13 cellular contexts compared by ENCODE assay signal in the genomic region with DNA sequence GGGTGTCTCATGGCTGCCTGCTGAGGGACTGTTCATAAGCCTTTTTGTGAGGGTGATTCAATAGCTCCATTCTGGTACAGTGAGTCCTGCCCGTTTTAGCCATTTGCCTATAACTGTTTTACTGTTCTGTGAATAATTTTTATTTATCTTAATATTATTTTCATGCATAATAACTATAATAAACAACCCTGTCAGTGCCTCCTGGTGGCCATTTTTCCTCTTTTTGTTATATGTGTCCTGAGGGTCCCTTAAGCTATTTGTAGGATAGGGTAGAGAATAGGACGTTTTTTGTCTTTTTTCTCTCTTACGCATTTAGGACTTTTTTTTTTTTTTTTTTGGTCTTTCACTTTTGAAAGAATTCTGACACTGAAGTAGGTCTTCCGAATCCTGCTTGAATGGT. TPM values are rescaled to one million over a fixed set of nuclear protein-coding genes. Genes with fewer than 3 reads are reported as not detected.
DNase-seq lines count a peak whose midpoint lies in the region; ATAC-seq lines count a peak whose summit lies in the region.
"Had no signal": no experiment of that assay in that cellular context is flagged by ENCODE, and none has a peak within 500 bp of the region (broad histone marks: within the 10 kb centered on the region; RNA-seq: fewer than 3 reads in every experiment).

No MANE protein-coding gene starts in this region.

- peaks cover 5 to 18% (median 11%) of the 10 kb centered on the region in 4 donors for H3K4me1 Mint-ChIP-seq in naive thymus-derived CD8-positive, alpha-beta T cell

- H3K4me3 Mint-ChIP-seq in naive thymus-derived CD8-positive, alpha-beta T cell: peak overlapping the region in 6 of 10 donors; percentile 26 to 88 (median 76)

- POLR2A ChIA-PET in naive thymus-derived CD8-positive, alpha-beta T cell (lab: Charles Lee): no interaction called here

- H3K9me3 Mint-ChIP-seq in naive thymus-derived CD8-positive, alpha-beta T cell: peaks cover 0 to 2% (median 0%) of the 10 kb centered on the region in 9 donors
- H3K9me3 Mint-ChIP-seq: stimulated activated naive B cell treated with anti-CD40 and anti-IgM and Interleukin-4, amounts not matched to agents 10 μg/mL and 1 μg/mL and 100 μg/mL, for 72 hours had no signal

- peak; percentile 16 for DNase-seq in NCI-H1694 treated with DMSO at 0.1 percent for 48 hours (lab: John Stamatoyannopoulos, UW)
- DNase-seq in NCI-H1694 (lab: John Stamatoyannopoulos, UW): no peak
- peak; percentile 27 for DNase-seq in HT-29 (ENCODE audit: low spot score)
- DNase-seq in cerebellum (ENCODE audit: low spot score): peak; percentile 12
- DNase-seq in naive thymus-derived CD8-positive, alpha-beta T cell: no peak
- no peak for DNase-seq in T-helper 1 cell
- no peak for DNase-seq in NCI-H510A (lab: John Stamatoyannopoulos, UW)
- DNase-seq: aorta; gastrocnemius medialis; midbrain; stimulated activated naive B cell treated with anti-CD40 and anti-IgM and Interleukin-4, amounts not matched to agents 10 μg/mL and 1 μg/mL and 100 μg/mL, for 72 hours had no signal

- peaks cover 2 to 17% (median 6%) of the 10 kb centered on the region in 3 donors for H3K36me3 Mint-ChIP-seq in naive thymus-derived CD8-positive, alpha-beta T cell

- peaks cover 19 to 36% (median 29%) of the 10 kb centered on the region in 5 donors for H3K27me3 Mint-ChIP-seq in naive thymus-derived CD8-positive, alpha-beta T cell

- ATAC-seq in naive thymus-derived CD8-positive, alpha-beta T cell: no peak
- ATAC-seq in HG03045 (IDR thresholded peaks at IDR 0.05; ENCODE audit: unreplicated experiment): no peak
- ATAC-seq: gastrocnemius medialis had no signal

- no peak overlapping the region for H3K27ac Mint-ChIP-seq in naive thymus-derived CD8-positive, alpha-beta T cell
- H3K27ac Mint-ChIP-seq: stimulated activated naive B cell treated with anti-CD40 and anti-IgM and Interleukin-4, amounts not matched to agents 10 μg/mL and 1 μg/mL and 100 μg/mL, for 72 hours had no signal

RNA-seq across cellular contexts. Expression of a gene that starts 2.9 kb away (rescaled TPM):
- not detected in 2 replicates for total RNA-seq in HT-29 (2014; rRNA removed; shearing (Covaris generic))
- 5.2 TPM for total RNA-seq in cerebellum
- total RNA-seq in naive thymus-derived CD8-positive, alpha-beta T cell: not detected
- polyA plus RNA-seq in naive thymus-derived CD8-positive, alpha-beta T cell: under 1 TPM in 2 of 3 donors, not detected in 1; 0.28 to 0.36 TPM
- total RNA-seq: aorta, gastrocnemius medialis, RPMI7951 had no signal

Comparison
In these comparisons a context has a peak if more than half of its experiments do, and no peak if none do; other contexts are left out.
1. DNase-seq: peak in NCI-H1694 treated with DMSO at 0.1 percent for 48 hours (single experiment), HT-29 (single experiment) and cerebellum (single experiment); none in NCI-H1694 (single experiment), naive thymus-derived CD8-positive, alpha-beta T cell (0 of 10), T-helper 1 cell (0 of 5) and NCI-H510A (single experiment).